In genomic region chr3:66261318-66261717, GRCh38 we compare ENCODE assay signal across 19 cellular contexts. TPM values are rescaled to one million over a fixed set of nuclear protein-coding genes. Genes with fewer than 3 reads are reported as not detected.
DNase-seq lines count a peak whose midpoint lies in the region; ATAC-seq and TF ChIP-seq lines count a peak whose summit lies in the region.
"Had no signal": no experiment of that assay in that cellular context is flagged by ENCODE, and none has a peak within 500 bp of the region (broad histone marks: within the 10 kb centered on the region; RNA-seq: fewer than 3 reads in every experiment).

No MANE protein-coding gene starts in this region.

- TF ChIP-seq CTCF in heart left ventricle (IDR thresholded peaks at IDR 0.05) (no peak), left ventricle myocardium inferior (IDR thresholded peaks at IDR 0.05; ENCODE audit: borderline replicate concordance) (no peak), foreskin keratinocyte (conservative IDR thresholded peaks at IDR 0.05) (no peak), RWPE1 (conservative IDR thresholded peaks at IDR 0.05; ENCODE audit: low read depth) (no peak)

- no peak overlapping the region for H3K4me3 Mint-ChIP-seq in T-helper 17 cell
- H3K4me3 Mint-ChIP-seq: activated CD8-positive, alpha-beta memory T cell treated with anti-CD3 and anti-CD28 coated beads, Interleukin-2, amount 10 ng/mL, durations not matched to agents 7 days and 5 days; CD8-positive, alpha-beta memory T cell; T-helper 2 cell treated with Interferon-gamma antibody and Interleukin-4, amounts not matched to agents 5 μg/mL and 100 μg/mL, for 36 hours had no signal

- H3K4me3 ChIP-seq in heart left ventricle = no peak overlapping the region
- H3K4me3 ChIP-seq in left ventricle myocardium inferior = no peak overlapping the region
- no peak overlapping the region for H3K4me3 ChIP-seq in SJCRH30
- H3K4me3 ChIP-seq: left lung, tibial nerve had no signal

- peak overlapping the region; percentile 34 for H3K27ac Mint-ChIP-seq in T-helper 17 cell
- H3K27ac Mint-ChIP-seq: activated CD8-positive, alpha-beta memory T cell treated with anti-CD3 and anti-CD28 coated beads, Interleukin-2, amount 10 ng/mL, durations not matched to agents 7 days and 5 days; T-helper 2 cell treated with Interferon-gamma antibody and Interleukin-4, amounts not matched to agents 5 μg/mL and 100 μg/mL, for 36 hours had no signal

- H3K27ac ChIP-seq in heart left ventricle = no peak overlapping the region
- no peak overlapping the region for H3K27ac ChIP-seq in left ventricle myocardium inferior (replicated peaks)
- H3K27ac ChIP-seq in foreskin keratinocyte = no peak overlapping the region
- no peak overlapping the region for H3K27ac ChIP-seq in SJCRH30
- no peak overlapping the region for H3K27ac ChIP-seq in RWPE1
- H3K27ac ChIP-seq: left lung, tibial nerve had no signal

- no peaks in the 10 kb centered on the region for H3K27me3 ChIP-seq in heart left ventricle
- no peaks in the 10 kb centered on the region for H3K27me3 ChIP-seq in left ventricle myocardium inferior (ENCODE audit: low read depth)
- H3K27me3 ChIP-seq in foreskin keratinocyte = no peaks in the 10 kb centered on the region
- no peaks in the 10 kb centered on the region for H3K27me3 ChIP-seq in SJCRH30
- H3K27me3 ChIP-seq: left lung, tibial nerve had no signal

- ATAC-seq in heart left ventricle (peak; percentile 32 to 73 (median 66)), T-helper 17 cell (no peak), foreskin keratinocyte (peak; percentile 44)
- ATAC-seq: activated CD4-positive, CD25-positive, alpha-beta regulatory T cell treated with anti-CD3 and anti-CD28 coated beads, Interleukin-2, amount 50 U/mL, for 24 hours; activated CD8-positive, alpha-beta memory T cell treated with anti-CD3 and anti-CD28 coated beads, Interleukin-2, amount 10 ng/mL, durations not matched to agents 7 days and 5 days; left lung had no signal

- H3K27me3 Mint-ChIP-seq in T-helper 17 cell = no peaks in the 10 kb centered on the region
- H3K27me3 Mint-ChIP-seq: activated CD8-positive, alpha-beta memory T cell treated with anti-CD3 and anti-CD28 coated beads, Interleukin-2, amount 10 ng/mL, durations not matched to agents 7 days and 5 days; CD8-positive, alpha-beta memory T cell had no signal

- peaks cover 13% of the 10 kb centered on the region for H3K36me3 Mint-ChIP-seq in T-helper 17 cell (ENCODE audit: low read depth)

- intact Hi-C loops in heart left ventricle (cut with DNase I) = no loop called here
- intact Hi-C loops in left ventricle myocardium inferior (cut with micrococcal nuclease) = no loop called here

- no peak for TF ChIP-seq POLR2A in heart left ventricle (IDR thresholded peaks at IDR 0.05)

- DNase-seq in heart left ventricle (no peak), left ventricle myocardium inferior (no peak), T-helper 17 cell (no peak), foreskin keratinocyte (peak in 1 of 2 donors; percentile 17), NCI-H2029 treated with DMSO at 0.1 percent for 48 hours (lab: John Stamatoyannopoulos, UW) (no peak), NCI-H187 (lab: John Stamatoyannopoulos, UW) (no peak), SJCRH30 (no peak), RWPE1 (ENCODE audit: low spot score) (no peak)
- DNase-seq: activated CD8-positive, alpha-beta memory T cell treated with anti-CD3 and anti-CD28 coated beads, Interleukin-2, amount 10 ng/mL, durations not matched to agents 7 days and 5 days; CD8-positive, alpha-beta memory T cell; DND-41; foreskin melanocyte; left lung; NCI-H510A; SIG-M5; stimulated activated naive CD4-positive, alpha-beta T cell treated with Interleukin-2 at 50 U/mL for 16 hours had no signal

- H3K36me3 ChIP-seq in heart left ventricle = peaks cover 0 to 22% (median 3%) of the 10 kb centered on the region in 9 donors
- H3K36me3 ChIP-seq in left ventricle myocardium inferior = peaks cover 12% of the 10 kb centered on the region
- H3K36me3 ChIP-seq in SJCRH30 = no peaks in the 10 kb centered on the region

- CTCF ChIA-PET in RWPE1 (lab: Yijun Ruan, JAX) = no interaction called here

- no peaks in the 10 kb centered on the region for H3K9me3 ChIP-seq in heart left ventricle
- H3K9me3 ChIP-seq in left ventricle myocardium inferior (replicated peaks) = no peaks in the 10 kb centered on the region
- H3K9me3 ChIP-seq in T-helper 17 cell (ENCODE audit: control insufficient read depth, low read length, poor library complexity, severe bottlenecking) = no peaks in the 10 kb centered on the region
- H3K9me3 ChIP-seq in SJCRH30 (replicated peaks) = no peaks in the 10 kb centered on the region
- H3K9me3 ChIP-seq: left lung, tibial nerve had no signal

- POLR2A ChIA-PET in RWPE1 (lab: Yijun Ruan, JAX; ENCODE audit: low non-redundant PET) = no interaction called here

- peaks cover 0 to 24% (median 4%) of the 10 kb centered on the region in 12 donors for H3K4me1 ChIP-seq in heart left ventricle
- peaks cover 27% of the 10 kb centered on the region for H3K4me1 ChIP-seq in left ventricle myocardium inferior
- H3K4me1 ChIP-seq in foreskin keratinocyte = peaks cover 4% of the 10 kb centered on the region
- H3K4me1 ChIP-seq in SJCRH30 = no peaks in the 10 kb centered on the region
- H3K4me1 ChIP-seq: left lung had no signal

- peaks cover 19% of the 10 kb centered on the region for H3K4me1 Mint-ChIP-seq in T-helper 17 cell

- 63 to 69% (median 67%) methylated on average over 2 of the region's 2 CpGs for WGBS in heart left ventricle, 4 donors

RNA-seq across cellular contexts. Expression of gene SLC25A26, which starts 40.5 kb away (rescaled TPM):
- total RNA-seq in heart left ventricle (10 to 100 TPM; 20.0 to 42.2 (median 25.4) TPM), left ventricle myocardium inferior (40.7 TPM), T-helper 17 cell (10 to 100 TPM; 20.7 to 21.6 TPM), foreskin keratinocyte (18.9 and 21.0 TPM in 2 replicates)
- polyA plus RNA-seq in heart left ventricle (10 to 100 TPM; 22.5 to 26.3 TPM), foreskin keratinocyte (24.2 and 26.6 TPM in 2 replicates)
- 16.7 and 18.4 TPM in 2 replicates for total RNA-seq in SJCRH30 (2014; rRNA removed; shearing (Covaris generic))
